1 cellular context compared by ENCODE assay signal in genomic region chr7:151174246-151175046, GRCh38.
TF ChIP-seq lines count a peak whose summit lies in the region.

No MANE protein-coding gene starts in this region.

TF ChIP-seq in GM23338, 12 proteins besides CTCF, POLR2A, EP300 and RAD21:
- TF ChIP-seq NANOG (IDR thresholded peaks at IDR 0.05; ENCODE audit: borderline replicate concordance) (no peak), CREB1 (CRISPR knock-in tag; IDR thresholded peaks at IDR 0.05; ENCODE audit: low read depth) (peak; percentile 78), ZNF114 (CRISPR knock-in tag; IDR thresholded peaks at IDR 0.05) (no peak), EZH2phosphoT487 (IDR thresholded peaks at IDR 0.05; ENCODE audit: unreplicated experiment) (no peak)
